In the genomic region with DNA sequence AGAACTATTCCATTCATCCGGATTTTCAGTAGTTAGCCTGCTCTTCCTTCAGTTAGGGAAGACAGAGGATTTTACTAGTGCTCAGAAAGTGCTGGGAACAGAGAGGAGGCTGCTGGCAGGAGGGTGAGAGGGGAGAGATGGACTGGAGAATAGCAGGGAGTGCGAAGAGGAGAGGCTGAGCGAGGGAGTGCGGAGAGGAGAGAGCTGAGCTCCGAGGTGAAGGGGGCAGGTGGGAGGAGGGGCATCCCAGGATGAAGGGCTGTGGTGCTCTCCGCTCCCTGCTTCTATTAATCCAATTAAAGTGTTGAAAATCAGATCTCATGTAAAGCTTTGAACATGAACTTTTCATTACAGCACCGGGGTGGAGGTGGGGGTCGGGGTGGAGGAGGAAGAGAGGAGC, we compare ENCODE assay signal across 33 cellular contexts. TPM values are rescaled to one million over a fixed set of nuclear protein-coding genes. Genes with fewer than 3 reads are reported as not detected.
"Had no signal": no experiment of that assay in that cellular context is flagged by ENCODE, and none has a peak within 500 bp of the region (broad histone marks: within the 10 kb centered on the region; RNA-seq: fewer than 3 reads in every experiment).

No MANE protein-coding gene starts in this region.

- H3K9me3 ChIP-seq: adrenal gland, body of pancreas, breast epithelium, SJCRH30 had no signal

- H3K27me3 ChIP-seq: adrenal gland, body of pancreas, breast epithelium, SJCRH30 had no signal

- H3K4me1 ChIP-seq: adrenal gland, body of pancreas, breast epithelium had no signal

- ATAC-seq: activated CD8-positive, alpha-beta T cell treated with anti-CD3 and anti-CD28 coated beads for 36 hours; activated naive CD4-positive, alpha-beta T cell treated with anti-CD3 and anti-CD28 coated beads, Interleukin-2, amount 50 U/mL, for 72 hours; activated T-cell treated with anti-CD3 and anti-CD28 coated beads, Interleukin-2, amount 50 U/mL, for 4 hours; body of pancreas; Panc1 had no signal

- H3K27ac ChIP-seq: adrenal gland, body of pancreas, breast epithelium, SJCRH30, SK-N-MC, WERI-Rb-1 had no signal

- H3K36me3 ChIP-seq: adrenal gland, breast epithelium, SJCRH30, WERI-Rb-1 had no signal

- H3K4me3 ChIP-seq: adrenal gland, body of pancreas, breast epithelium, SJCRH30, SK-N-MC had no signal

- DNase-seq: activated CD4-positive, alpha-beta T cell treated with anti-CD3 and anti-CD28 coated beads, Interleukin-2, amount 10 ng/mL, durations not matched to agents 24 days and 14 days; activated CD4-positive, alpha-beta T cell treated with anti-CD3 and anti-CD28 coated beads, Interleukin-2, amount 50 U/mL, for 4 hours; activated CD8-positive, alpha-beta T cell treated with anti-CD3 and anti-CD28 coated beads for 36 hours; activated gamma-delta T cell treated with Interleukin-2 at 50 U/mL for 16 hours; activated naive CD4-positive, alpha-beta T cell treated with anti-CD3 and anti-CD28 coated beads for 36 hours; activated T-cell treated with anti-CD3 and anti-CD28 coated beads for 4 hours; activated T-cell treated with anti-CD3 and anti-CD28 coated beads, Interleukin-2, amount 50 U/mL, for 4 hours; adrenal gland; body of pancreas; NCI-H1092 treated with DMSO at 0.1 percent for 48 hours; NCI-H1417; NCI-H146; NCI-H187 treated with DMSO at 0.1 percent for 48 hours; NCI-H2081; NCI-H2171 treated with DMSO at 0.1 percent for 48 hours; NCI-H2227 treated with DMSO at 0.1 percent for 48 hours; NCI-H446; NCI-H510A treated with DMSO at 0.1 percent for 48 hours; NCI-H526 treated with DMSO at 0.1 percent for 48 hours; NCI-H774; SHP77; SJCRH30; T1000; WERI-Rb-1 had no signal

RNA-seq across cellular contexts. Expression of gene SMOC1, which starts 20.4 kb away (rescaled TPM):
- total RNA-seq: activated CD4-positive, alpha-beta T cell treated with anti-CD3 and anti-CD28 coated beads, Interleukin-2, amount 10 ng/mL, durations not matched to agents 24 days and 14 days; activated CD8-positive, alpha-beta memory T cell treated with anti-CD3 and anti-CD28 coated beads for 36 hours; activated CD8-positive, alpha-beta T cell treated with anti-CD3 and anti-CD28 coated beads for 36 hours; activated naive CD4-positive, alpha-beta T cell treated with anti-CD3 and anti-CD28 coated beads for 36 hours; activated naive CD4-positive, alpha-beta T cell treated with anti-CD3 and anti-CD28 coated beads, Interleukin-2, amount 50 U/mL, for 72 hours; activated T-helper 1 cell treated with anti-CD3 and anti-CD28 coated beads, Interleukin-12 subunit alpha, Interleukin-12 subunit beta, Interleukin-2, Interleukin-4 antibody, amounts not matched to agents 30 ng/mL and 10 ng/mL and 1 ng/mL, durations not matched to agents 14 hours and 24 hours and 36 hours; RPMI7951; T-helper 1 cell treated with Interleukin-12 subunit alpha and Interleukin-12 subunit beta and Interleukin-4 antibody, amounts not matched to agents 30 ng/mL and 1 ng/mL, for 36 hours; T-helper 2 cell treated with Interferon-gamma antibody and Interleukin-4, amounts not matched to agents 100 ng/mL and 5 ng/mL, for 36 hours had no signal
